16 cellular contexts compared by ENCODE assay signal in genomic region chr11:68509105-68509504, GRCh38. TPM values are rescaled to one million over a fixed set of nuclear protein-coding genes. Genes with fewer than 3 reads are reported as not detected.
A peak's percentile ranks its signal among the peaks of the same experiment; 100 is the strongest.
DNase-seq lines count a peak whose midpoint lies in the region; ATAC-seq and TF ChIP-seq lines count a peak whose summit lies in the region.
"Had no signal": no experiment of that assay in that cellular context is flagged by ENCODE, and none has a peak within 500 bp of the region (broad histone marks: within the 10 kb centered on the region; RNA-seq: fewer than 3 reads in every experiment).

No MANE protein-coding gene starts in this region.

- no peaks in the 10 kb centered on the region for H3K9me3 Mint-ChIP-seq in stimulated activated naive CD8-positive, alpha-beta T cell treated with anti-CD3 and anti-CD28 coated beads, Interleukin-15, Interleukin-2, amounts not matched to agents 100 ng/mL and 50 ng/mL, for 24 hours
- H3K9me3 Mint-ChIP-seq in stimulated activated naive CD8-positive, alpha-beta T cell treated with anti-CD3 and anti-CD28 coated beads, Interleukin-15, amount 100 ng/mL, for 72 hours: no peaks in the 10 kb centered on the region
- no peaks in the 10 kb centered on the region for H3K9me3 Mint-ChIP-seq in activated B cell treated with CpG ODN at 0.5 μM for 24 hours
- no peaks in the 10 kb centered on the region for H3K9me3 Mint-ChIP-seq in immature natural killer cell
- H3K9me3 Mint-ChIP-seq in type B pancreatic cell: no peaks in the 10 kb centered on the region
- no peaks in the 10 kb centered on the region for H3K9me3 Mint-ChIP-seq in WTC11

- DNase-seq in stimulated activated naive CD8-positive, alpha-beta T cell treated with anti-CD3 and anti-CD28 coated beads, Interleukin-15, amount 100 ng/mL, for 72 hours: no peak
- DNase-seq in activated B cell treated with CpG ODN at 0.5 μM for 24 hours: no peak
- no peak for DNase-seq in immature natural killer cell
- DNase-seq in type B pancreatic cell (ENCODE audit: extremely low spot score, unreplicated experiment): no peak
- no peak for DNase-seq in EL
- no peak for DNase-seq in WTC11 (ENCODE audit: low spot score)
- DNase-seq in KG1 (lab: John Stamatoyannopoulos, UW): no peak
- DNase-seq: activated CD4-positive, alpha-beta T cell treated with anti-CD3 and anti-CD28 coated beads for 36 hours; effector memory CD4-positive, alpha-beta T cell; left lung; NCI-H2081; NCI-H524; OCI-M1; SIG-M5; substantia nigra had no signal

- no peak overlapping the region for H3K4me3 Mint-ChIP-seq in stimulated activated naive CD8-positive, alpha-beta T cell treated with anti-CD3 and anti-CD28 coated beads, Interleukin-15, Interleukin-2, amounts not matched to agents 100 ng/mL and 50 ng/mL, for 24 hours
- H3K4me3 Mint-ChIP-seq in stimulated activated naive CD8-positive, alpha-beta T cell treated with anti-CD3 and anti-CD28 coated beads, Interleukin-15, amount 100 ng/mL, for 72 hours: no peak overlapping the region
- H3K4me3 Mint-ChIP-seq in activated B cell treated with CpG ODN at 0.5 μM for 24 hours (peak overlapping the region; percentile 15), immature natural killer cell (peak overlapping the region in 1 of 5 donors; percentile 28), type B pancreatic cell (peak overlapping the region; percentile 12), WTC11 (no peak overlapping the region)
- H3K4me3 Mint-ChIP-seq: activated CD4-positive, alpha-beta T cell treated with anti-CD3 and anti-CD28 coated beads for 36 hours had no signal

- TF ChIP-seq CTCF in activated B cell treated with CpG ODN at 0.5 μM for 24 hours (IDR thresholded peaks at IDR 0.05): no peak
- no peak for TF ChIP-seq CTCF in type B pancreatic cell (conservative IDR thresholded peaks at IDR 0.05)
- no peak for TF ChIP-seq CTCF in WTC11 (IDR thresholded peaks at IDR 0.05)

- H3K27me3 Mint-ChIP-seq in stimulated activated naive CD8-positive, alpha-beta T cell treated with anti-CD3 and anti-CD28 coated beads, Interleukin-15, Interleukin-2, amounts not matched to agents 100 ng/mL and 50 ng/mL, for 24 hours: no peaks in the 10 kb centered on the region
- no peaks in the 10 kb centered on the region for H3K27me3 Mint-ChIP-seq in stimulated activated naive CD8-positive, alpha-beta T cell treated with anti-CD3 and anti-CD28 coated beads, Interleukin-15, amount 100 ng/mL, for 72 hours
- H3K27me3 Mint-ChIP-seq in activated B cell treated with CpG ODN at 0.5 μM for 24 hours: no peaks in the 10 kb centered on the region
- H3K27me3 Mint-ChIP-seq in immature natural killer cell (ENCODE audit: low read depth in 3 of 3): peaks cover 0 to 1% (median 0%) of the 10 kb centered on the region in 3 donors
- no peaks in the 10 kb centered on the region for H3K27me3 Mint-ChIP-seq in type B pancreatic cell
- H3K27me3 Mint-ChIP-seq in WTC11 (ENCODE audit: low read depth): no peaks in the 10 kb centered on the region
- H3K27me3 Mint-ChIP-seq: activated CD4-positive, alpha-beta T cell treated with anti-CD3 and anti-CD28 coated beads for 36 hours had no signal

- POLR2A ChIA-PET in activated B cell treated with CpG ODN at 0.5 μM for 24 hours (lab: Charles Lee): interaction anchor here (0.6 kb wide), 1 partner anchor 56 kb away, joined by 3 read pairs; no protein-coding TSS in a partner anchor
- POLR2A ChIA-PET in WTC11 (lab: Charles Lee): no interaction called here

- peaks cover 46% of the 10 kb centered on the region for H3K36me3 Mint-ChIP-seq in stimulated activated naive CD8-positive, alpha-beta T cell treated with anti-CD3 and anti-CD28 coated beads, Interleukin-15, Interleukin-2, amounts not matched to agents 100 ng/mL and 50 ng/mL, for 24 hours (ENCODE audit: low read depth)
- H3K36me3 Mint-ChIP-seq in activated B cell treated with CpG ODN at 0.5 μM for 24 hours (ENCODE audit: low read depth) (peaks cover 42% of the 10 kb centered on the region), immature natural killer cell (peaks cover 0 to 4% (median 0%) of the 10 kb centered on the region in 3 donors), type B pancreatic cell (peaks cover 16% of the 10 kb centered on the region), WTC11 (peaks cover 9% of the 10 kb centered on the region)

- CTCF ChIA-PET in activated B cell treated with CpG ODN at 0.5 μM for 24 hours (lab: Charles Lee) (no interaction called here), WTC11 (lab: Charles Lee) (no interaction called here)

- intact Hi-C loops in activated B cell treated with CpG ODN at 0.5 μM for 24 hours (cut with micrococcal nuclease): no loop called here

- no peak for ATAC-seq in stimulated activated naive CD8-positive, alpha-beta T cell treated with anti-CD3 and anti-CD28 coated beads, Interleukin-15, amount 100 ng/mL, for 72 hours
- no peak for ATAC-seq in activated B cell treated with CpG ODN at 0.5 μM for 24 hours (ENCODE audit: low read depth)
- ATAC-seq in WTC11: no peak; the same call in 1 of the 2 replicates
- ATAC-seq: activated CD4-positive, alpha-beta T cell treated with anti-CD3 and anti-CD28 coated beads for 36 hours; left lung had no signal

- H3K27ac Mint-ChIP-seq in stimulated activated naive CD8-positive, alpha-beta T cell treated with anti-CD3 and anti-CD28 coated beads, Interleukin-15, Interleukin-2, amounts not matched to agents 100 ng/mL and 50 ng/mL, for 24 hours: peak overlapping the region; percentile 7
- peak overlapping the region in 1 of 2 donors; percentile 2 for H3K27ac Mint-ChIP-seq in stimulated activated naive CD8-positive, alpha-beta T cell treated with anti-CD3 and anti-CD28 coated beads, Interleukin-15, amount 100 ng/mL, for 72 hours
- H3K27ac Mint-ChIP-seq in activated B cell treated with CpG ODN at 0.5 μM for 24 hours (peak overlapping the region; percentile 41), immature natural killer cell (peak overlapping the region in 4 of 6 donors; percentile 24 to 48 (median 38)), type B pancreatic cell (peak overlapping the region; percentile 15), WTC11 (no peak overlapping the region)
- H3K27ac Mint-ChIP-seq: activated CD4-positive, alpha-beta T cell treated with anti-CD3 and anti-CD28 coated beads for 36 hours had no signal

- H3K4me1 Mint-ChIP-seq in stimulated activated naive CD8-positive, alpha-beta T cell treated with anti-CD3 and anti-CD28 coated beads, Interleukin-15, Interleukin-2, amounts not matched to agents 100 ng/mL and 50 ng/mL, for 24 hours (ENCODE audit: low read depth): peaks cover 66% of the 10 kb centered on the region
- H3K4me1 Mint-ChIP-seq in stimulated activated naive CD8-positive, alpha-beta T cell treated with anti-CD3 and anti-CD28 coated beads, Interleukin-15, amount 100 ng/mL, for 72 hours: peaks cover 62% of the 10 kb centered on the region
- H3K4me1 Mint-ChIP-seq in activated B cell treated with CpG ODN at 0.5 μM for 24 hours (peaks cover 69% of the 10 kb centered on the region), immature natural killer cell (peaks cover 83 to 96% of the 10 kb centered on the region in 2 donors), type B pancreatic cell (ENCODE audit: unreplicated experiment) (peaks cover 41% of the 10 kb centered on the region), WTC11 (peaks cover 49% of the 10 kb centered on the region)

TF ChIP-seq in WTC11, 78 proteins besides CTCF, POLR2A, EP300 and RAD21:
- TF ChIP-seq NR2C2 (CRISPR knock-in tag; IDR thresholded peaks at IDR 0.05) (no peak), FOXJ3 (CRISPR knock-in tag; IDR thresholded peaks at IDR 0.05; ENCODE audit: borderline replicate concordance) (no peak), PRDM15 (CRISPR knock-in tag; IDR thresholded peaks at IDR 0.05) (no peak)

RNA-seq across cellular contexts. Expression of gene PPP6R3, which starts 48.6 kb away (rescaled TPM):
- 127 and 147 TPM in 2 replicates for total RNA-seq in activated B cell treated with CpG ODN at 0.5 μM for 24 hours
- 10 to 100 TPM; 18.2 to 48.4 (median 29.8) TPM for polyA plus RNA-seq in immature natural killer cell
- total RNA-seq in type B pancreatic cell (ENCODE audit: low replicate concordance): 102 and 104 TPM in 2 replicates
- total RNA-seq in WTC11 (2021): 124 to 138 TPM (median 132 TPM) in 3 replicates

Comparison
In these comparisons a context has a peak if more than half of its experiments do, and no peak if none do; other contexts are left out.
1. H3K4me3 Mint-ChIP-seq: peak in activated B cell treated with CpG ODN at 0.5 μM for 24 hours (single experiment) and type B pancreatic cell (single experiment); none in stimulated activated naive CD8-positive, alpha-beta T cell treated with anti-CD3 and anti-CD28 coated beads, Interleukin-15, Interleukin-2, amounts not matched to agents 100 ng/mL and 50 ng/mL, for 24 hours (single experiment), stimulated activated naive CD8-positive, alpha-beta T cell treated with anti-CD3 and anti-CD28 coated beads, Interleukin-15, amount 100 ng/mL, for 72 hours (0 of 2) and WTC11 (single experiment).